In the genomic region with DNA sequence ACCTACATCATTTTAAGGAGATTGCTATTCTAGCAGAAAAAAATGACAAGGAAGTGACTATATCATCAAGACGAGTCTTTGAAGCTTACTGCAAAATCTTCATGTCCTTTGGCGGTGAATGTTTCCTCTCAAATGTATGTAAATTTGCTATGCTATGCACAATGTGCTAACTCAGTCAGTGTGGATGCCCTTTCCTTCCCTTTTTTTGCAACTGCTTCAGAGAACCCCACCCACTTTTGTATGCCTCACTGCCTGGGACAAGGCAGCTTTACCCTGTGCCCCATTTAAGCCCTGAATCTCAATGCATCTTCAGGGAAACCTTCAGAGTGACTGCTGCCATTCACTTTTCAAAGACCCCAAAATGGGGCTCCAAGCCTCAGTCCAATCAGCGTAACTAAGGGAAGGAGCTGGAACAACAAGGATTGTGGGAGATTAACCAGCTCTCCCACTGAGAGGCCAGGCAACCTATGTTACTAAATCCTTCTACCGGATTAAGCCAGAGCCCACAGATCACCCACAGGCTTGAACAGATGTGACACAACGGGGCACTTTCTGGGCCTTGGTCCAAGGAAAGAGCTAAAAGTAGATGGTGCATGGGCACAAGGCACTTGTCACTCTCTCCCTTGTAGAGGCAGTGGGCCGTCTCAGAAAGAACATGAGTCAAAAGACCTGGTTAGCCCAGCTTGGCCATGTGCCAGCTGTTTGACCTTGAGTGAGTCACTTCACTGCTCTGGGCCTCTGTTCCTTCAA, we compare ENCODE assay signal across 8 cellular contexts.
DNase-seq lines count a peak whose midpoint lies in the region; ATAC-seq and TF ChIP-seq lines count a peak whose summit lies in the region.

No MANE protein-coding gene starts in this region.

- H3K9me3 ChIP-seq in A673 (ENCODE audit: low read depth, low read length, poor library complexity, severe bottlenecking): no peaks in the 10 kb centered on the region

- no peaks in the 10 kb centered on the region for H3K4me1 ChIP-seq in A673 (ENCODE audit: insufficient read depth, low read length, poor library complexity, severe bottlenecking)

- intact Hi-C loops in A673 (cut with micrococcal nuclease; ENCODE audit: unreplicated experiment): no loop called here

- TF ChIP-seq CTCF in A673 (conservative IDR thresholded peaks at IDR 0.05; ENCODE audit: low read depth, low read length): no peak

- no peak overlapping the region for H3K27ac ChIP-seq in A673 (ENCODE audit: low read depth, low read length, poor library complexity, severe bottlenecking)
- peak overlapping the region; percentile 5 for H3K27ac ChIP-seq in adipose tissue (ENCODE audit: low read depth, low read length)

- H3K36me3 ChIP-seq in A673 (ENCODE audit: insufficient read depth, low read length, poor library complexity, severe bottlenecking): no peaks in the 10 kb centered on the region

- POLR2A ChIA-PET in A673 (lab: Charles Lee; ENCODE audit: low non-redundant PET): no interaction called here

- peak; percentile 45 for DNase-seq in A673 (ENCODE audit: low spot score)
- peak; percentile 37 for DNase-seq in LoVo (ENCODE audit: low spot score)
- peak; percentile 33 for DNase-seq in kidney glomerular epithelial cell (lab: John Stamatoyannopoulos, UW)
- DNase-seq in NCI-H748 (lab: John Stamatoyannopoulos, UW; ENCODE audit: unreplicated experiment): no peak
- DNase-seq in NCI-H2107 (lab: John Stamatoyannopoulos, UW): no peak

- BruUV-seq in A673 (replicated peaks; lab: Mats Ljungman, UMichigan): no TSS peak

- WGBS in adipose tissue, 3 donors: 52 to 76% (median 57%) methylated on average over 6 of the region's 6 CpGs

- ATAC-seq in HG02623 (IDR thresholded peaks at IDR 0.05; ENCODE audit: unreplicated experiment): no peak
- ATAC-seq in GM21717 (IDR thresholded peaks at IDR 0.05; ENCODE audit: unreplicated experiment): no peak

- H3K4me3 ChIP-seq in A673 (ENCODE audit: low read depth, low read length, poor library complexity, severe bottlenecking): no peak overlapping the region

- H3K27me3 ChIP-seq in A673 (replicated peaks; ENCODE audit: insufficient read depth, low read depth, low read length, poor library complexity): no peaks in the 10 kb centered on the region

- CTCF ChIA-PET in A673 (lab: Charles Lee): no interaction called here

Comparison
In these comparisons a context has a peak if more than half of its experiments do, and no peak if none do; other contexts are left out.
1. DNase-seq: peak in A673 (single experiment), LoVo (single experiment) and kidney glomerular epithelial cell (single experiment); none in NCI-H748 (single experiment) and NCI-H2107 (single experiment).